Comparison of ENCODE assay signal across 29 cellular contexts in the genomic region with DNA sequence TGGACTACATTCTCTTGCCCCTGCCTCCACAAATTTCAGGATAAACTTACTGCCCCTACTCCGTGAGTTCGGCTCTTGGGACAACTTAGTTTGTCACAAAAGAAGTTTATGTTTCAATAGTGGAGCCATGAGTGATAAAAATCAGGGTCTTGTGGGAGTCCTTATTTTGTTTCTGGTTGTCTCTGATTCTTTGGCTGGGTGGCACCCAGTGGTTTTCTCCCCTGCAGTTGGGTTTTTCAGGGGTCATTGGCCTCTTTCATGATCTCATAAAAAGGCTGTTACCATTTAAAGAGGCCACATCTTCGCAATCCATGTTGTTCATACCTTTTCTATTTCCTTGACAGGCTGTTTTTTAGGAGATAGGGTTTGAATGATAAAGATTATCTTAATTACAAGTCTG.
"Had no signal": no experiment of that assay in that cellular context is flagged by ENCODE, and none has a peak within 500 bp of the region (broad histone marks: within the 10 kb centered on the region; RNA-seq: fewer than 3 reads in every experiment).

No MANE protein-coding gene starts in this region.

- H3K27me3 ChIP-seq: gastroesophageal sphincter, vagina had no signal

- H2AFZ ChIP-seq: parathyroid adenoma had no signal

- H3K9me3 Mint-ChIP-seq: activated naive CD4-positive, alpha-beta T cell treated with anti-CD3 and anti-CD28 coated beads, Interleukin-2, amount 50 U/mL, for 72 hours; activated T-cell treated with anti-CD3 and anti-CD28 coated beads, Interleukin-2, amount 50 U/mL, for 72 hours; natural killer cell treated with Interleukin-12 subunit alpha and Interleukin-12 subunit beta and Interleukin-15 and Interleukin-18, amount 100 ng/mL, for 72 hours; stimulated activated effector memory CD8-positive, alpha-beta T cell treated with anti-CD3 and anti-CD28 coated beads, Interleukin-12 subunit alpha, Interleukin-12 subunit beta, amount 100 ng/mL, for 72 hours; stimulated activated naive CD8-positive, alpha-beta T cell treated with anti-CD3 and anti-CD28 coated beads, Interleukin-15, Interleukin-2, amounts not matched to agents 100 ng/mL and 50 ng/mL, for 24 hours; T-helper 2 cell treated with Interferon-gamma antibody and Interleukin-4, amounts not matched to agents 5 μg/mL and 100 μg/mL, for 36 hours; type B pancreatic cell had no signal

- H3K9me3 ChIP-seq: gastroesophageal sphincter, heart right ventricle, mucosa of descending colon, psoas muscle, sigmoid colon, thoracic aorta, vagina had no signal

- H3K27ac ChIP-seq: parathyroid adenoma, psoas muscle, sigmoid colon, thoracic aorta, vagina had no signal

- H3K36me3 Mint-ChIP-seq: natural killer cell treated with Interleukin-12 subunit alpha and Interleukin-12 subunit beta and Interleukin-15 and Interleukin-18, amount 100 ng/mL, for 72 hours; stimulated activated effector memory CD8-positive, alpha-beta T cell treated with anti-CD3 and anti-CD28 coated beads, Interleukin-12 subunit alpha, Interleukin-12 subunit beta, amount 100 ng/mL, for 72 hours had no signal

- ATAC-seq: activated naive CD4-positive, alpha-beta T cell treated with anti-CD3 and anti-CD28 coated beads, Interleukin-2, amount 50 U/mL, for 72 hours; activated T-cell treated with anti-CD3 and anti-CD28 coated beads, Interleukin-2, amount 50 U/mL, for 72 hours; gastroesophageal sphincter; left lobe of liver; mucosa of descending colon; natural killer cell treated with Interleukin-12 subunit alpha and Interleukin-12 subunit beta and Interleukin-15 and Interleukin-18, amount 100 ng/mL, for 72 hours; psoas muscle; stimulated activated effector memory CD8-positive, alpha-beta T cell treated with anti-CD3 and anti-CD28 coated beads, Interleukin-12 subunit alpha, Interleukin-12 subunit beta, amount 100 ng/mL, for 72 hours had no signal

- H3K4me3 Mint-ChIP-seq: activated T-cell treated with anti-CD3 and anti-CD28 coated beads, Interleukin-2, amount 50 U/mL, for 72 hours; natural killer cell treated with Interleukin-12 subunit alpha and Interleukin-12 subunit beta and Interleukin-15 and Interleukin-18, amount 100 ng/mL, for 72 hours; stimulated activated effector memory CD8-positive, alpha-beta T cell treated with anti-CD3 and anti-CD28 coated beads, Interleukin-12 subunit alpha, Interleukin-12 subunit beta, amount 100 ng/mL, for 72 hours; stimulated activated naive CD8-positive, alpha-beta T cell treated with anti-CD3 and anti-CD28 coated beads, Interleukin-15, Interleukin-2, amounts not matched to agents 100 ng/mL and 50 ng/mL, for 24 hours; T-helper 2 cell treated with Interferon-gamma antibody and Interleukin-4, amounts not matched to agents 5 μg/mL and 100 μg/mL, for 36 hours; type B pancreatic cell had no signal

- H3K4me3 ChIP-seq: gastroesophageal sphincter, heart right ventricle, lung, mucosa of descending colon, psoas muscle, sigmoid colon, thoracic aorta, vagina had no signal

- H3K27ac Mint-ChIP-seq: activated naive CD4-positive, alpha-beta T cell treated with anti-CD3 and anti-CD28 coated beads, Interleukin-2, amount 50 U/mL, for 72 hours; activated T-cell treated with anti-CD3 and anti-CD28 coated beads, Interleukin-2, amount 50 U/mL, for 72 hours; natural killer cell treated with Interleukin-12 subunit alpha and Interleukin-12 subunit beta and Interleukin-15 and Interleukin-18, amount 100 ng/mL, for 72 hours; stimulated activated effector memory CD8-positive, alpha-beta T cell treated with anti-CD3 and anti-CD28 coated beads, Interleukin-12 subunit alpha, Interleukin-12 subunit beta, amount 100 ng/mL, for 72 hours; stimulated activated naive CD8-positive, alpha-beta T cell treated with anti-CD3 and anti-CD28 coated beads, Interleukin-15, Interleukin-2, amounts not matched to agents 100 ng/mL and 50 ng/mL, for 24 hours; T-helper 2 cell treated with Interferon-gamma antibody and Interleukin-4, amounts not matched to agents 5 μg/mL and 100 μg/mL, for 36 hours; type B pancreatic cell had no signal

- H3K36me3 ChIP-seq: gastroesophageal sphincter, heart right ventricle, sigmoid colon, thoracic aorta, vagina had no signal

- DNase-seq: activated CD4-positive, alpha-beta T cell treated with anti-CD3 and anti-CD28 coated beads for 4 hours; activated CD4-positive, alpha-beta T cell treated with anti-CD3 and anti-CD28 coated beads, Interleukin-2, amount 50 U/mL, for 4 hours; activated naive CD4-positive, alpha-beta T cell; activated T-cell treated with anti-CD3 and anti-CD28 coated beads for 4 hours; activated T-cell treated with anti-CD3 and anti-CD28 coated beads, Interleukin-2, amount 50 U/mL, for 72 hours; effector memory CD4-positive, alpha-beta T cell; erythroblast; heart right ventricle; kidney glomerular epithelial cell; mucosa of descending colon; psoas muscle; small intestine; stimulated activated CD4-positive, alpha-beta T cell treated with anti-CD3 and anti-CD28 coated beads, Interleukin-4, amount 100 ng/mL, for 24 hours; T-helper 1 cell had no signal

- FAIRE-seq: bronchial epithelial cell, colon, small intestine had no signal

- H3K9ac ChIP-seq: parathyroid adenoma had no signal

- H3K27me3 Mint-ChIP-seq: type B pancreatic cell had no signal

- H3K4me1 ChIP-seq: parathyroid adenoma had no signal
